13 cellular contexts compared by ENCODE assay signal in genomic region chr6:12653396-12653910, GRCh38.
"Had no signal": no experiment of that assay in that cellular context is flagged by ENCODE, and none has a peak within 500 bp of the region (broad histone marks: within the 10 kb centered on the region; RNA-seq: fewer than 3 reads in every experiment).

No MANE protein-coding gene starts in this region.

- H3K9me3 Mint-ChIP-seq: activated naive CD4-positive, alpha-beta T cell treated with anti-CD3 and anti-CD28 coated beads for 36 hours; activated naive CD8-positive, alpha-beta T cell treated with anti-CD3 and anti-CD28 coated beads, Interleukin-2, amount 50 U/mL, for 24 hours; activated T-helper 2 cell treated with anti-CD3 and anti-CD28 coated beads, Interferon-gamma antibody, Interleukin-2, Interleukin-4, amounts not matched to agents 10 μg/mL and 5 μg/mL and 100 μg/mL, durations not matched to agents 14 hours and 24 hours and 36 hours had no signal

- DNase-seq: activated CD4-positive, alpha-beta T cell treated with anti-CD3 and anti-CD28 coated beads, Interleukin-2, amount 50 U/mL, for 4 hours; activated CD4-positive, CD25-positive, alpha-beta regulatory T cell treated with anti-CD3 and anti-CD28 coated beads, Interleukin-2, amount 50 U/mL, for 72 hours; activated naive CD4-positive, alpha-beta T cell treated with anti-CD3 and anti-CD28 coated beads for 36 hours; activated naive CD8-positive, alpha-beta T cell treated with anti-CD3 and anti-CD28 coated beads, Interleukin-2, amount 50 U/mL, for 24 hours; activated T-cell treated with anti-CD3 and anti-CD28 coated beads for 4 hours; aorta; erythroblast; midbrain; naive thymus-derived CD4-positive, alpha-beta T cell; T-helper 9 cell had no signal

- H3K27me3 Mint-ChIP-seq: activated naive CD8-positive, alpha-beta T cell treated with anti-CD3 and anti-CD28 coated beads, Interleukin-2, amount 50 U/mL, for 24 hours had no signal

- ATAC-seq: activated naive CD8-positive, alpha-beta T cell treated with anti-CD3 and anti-CD28 coated beads, Interleukin-2, amount 50 U/mL, for 24 hours; left lobe of liver; naive thymus-derived CD4-positive, alpha-beta T cell had no signal

- H3K4me3 Mint-ChIP-seq: activated naive CD4-positive, alpha-beta T cell treated with anti-CD3 and anti-CD28 coated beads for 36 hours; activated naive CD8-positive, alpha-beta T cell treated with anti-CD3 and anti-CD28 coated beads, Interleukin-2, amount 50 U/mL, for 24 hours; naive thymus-derived CD4-positive, alpha-beta T cell had no signal

- H3K36me3 Mint-ChIP-seq: naive thymus-derived CD4-positive, alpha-beta T cell had no signal

- H3K27ac Mint-ChIP-seq: activated naive CD4-positive, alpha-beta T cell treated with anti-CD3 and anti-CD28 coated beads for 36 hours; activated naive CD8-positive, alpha-beta T cell treated with anti-CD3 and anti-CD28 coated beads, Interleukin-2, amount 50 U/mL, for 24 hours; activated T-helper 2 cell treated with anti-CD3 and anti-CD28 coated beads, Interferon-gamma antibody, Interleukin-2, Interleukin-4, amounts not matched to agents 10 μg/mL and 5 μg/mL and 100 μg/mL, durations not matched to agents 14 hours and 24 hours and 36 hours; naive thymus-derived CD4-positive, alpha-beta T cell; progenitor cell of endocrine pancreas had no signal
